In the genomic region with DNA sequence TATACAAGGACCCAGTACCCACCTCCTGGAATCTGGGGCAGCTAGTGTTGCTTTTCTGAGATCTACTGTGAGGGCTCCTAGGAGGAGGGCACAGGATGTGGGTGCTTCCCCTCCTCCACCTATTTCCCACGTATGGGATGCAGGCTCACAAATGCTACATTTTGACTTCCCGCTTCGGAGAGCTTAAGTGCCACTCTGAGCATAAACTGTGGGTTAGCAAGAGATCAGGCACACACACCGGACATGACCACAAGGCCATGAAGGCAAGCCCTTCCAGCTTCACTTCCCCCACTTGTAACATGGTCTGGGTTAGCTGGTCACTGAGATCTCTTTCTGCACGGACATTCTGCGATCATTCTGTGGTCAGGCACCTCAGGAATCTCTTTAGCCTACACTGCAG, we compare ENCODE assay signal across 21 cellular contexts. TPM values are rescaled to one million over a fixed set of nuclear protein-coding genes. Genes with fewer than 3 reads are reported as not detected.
DNase-seq lines count a peak whose midpoint lies in the region; ATAC-seq, FAIRE-seq and TF ChIP-seq lines count a peak whose summit lies in the region.
"Had no signal": no experiment of that assay in that cellular context is flagged by ENCODE, and none has a peak within 500 bp of the region (broad histone marks: within the 10 kb centered on the region; RNA-seq: fewer than 3 reads in every experiment).

No MANE protein-coding gene starts in this region.

- H3K4me2 ChIP-seq in BLaER1 treated with 17β-estradiol and CSF1 and Interleukin-3, amounts not matched to agents 10 nM and 100 nM = peak overlapping the region in 8 of 11 experiments; percentile 5 to 78 (median 58); a peak in 12 of 22 replicates

- H3K9me3 ChIP-seq in BLaER1 treated with 17β-estradiol and CSF1 and Interleukin-3, amounts not matched to agents 10 nM and 100 nM (replicated peaks in 1 of 11) = peaks cover 0 to 9% (median 0%) of the 10 kb centered on the region in 11 experiments; a peak in 3 of 22 replicates
- H3K9me3 ChIP-seq in neutrophil = no peaks in the 10 kb centered on the region

- H3K4me1 ChIP-seq in BLaER1 treated with 17β-estradiol and CSF1 and Interleukin-3, amounts not matched to agents 10 nM and 100 nM = peaks cover 0 to 52% (median 17%) of the 10 kb centered on the region in 10 experiments; a peak in 13 of 20 replicates
- peaks cover 20 to 21% of the 10 kb centered on the region in 2 experiments for H3K4me1 ChIP-seq in neutrophil (ENCODE audit: control insufficient read depth in 1 of 2, insufficient read depth in 1 of 2, low read depth in 1 of 2, low read length in 1 of 2)

- intact Hi-C loops in posterior cingulate gyrus (cut with DNase I) = no loop called here

- ATAC-seq in GM19023 (IDR thresholded peaks at IDR 0.05; ENCODE audit: unreplicated experiment) (no peak), GM21367 (IDR thresholded peaks at IDR 0.05; ENCODE audit: unreplicated experiment) (no peak), HG02798 (IDR thresholded peaks at IDR 0.05; ENCODE audit: poor library complexity, unreplicated experiment) (no peak)

- no peaks in the 10 kb centered on the region for H4K20me1 ChIP-seq in BLaER1 treated with 17β-estradiol and CSF1 and Interleukin-3, amounts not matched to agents 10 nM and 100 nM

- no peaks in the 10 kb centered on the region for H3K36me3 ChIP-seq in BLaER1 treated with 17β-estradiol and CSF1 and Interleukin-3, amounts not matched to agents 10 nM and 100 nM
- no peaks in the 10 kb centered on the region for H3K36me3 ChIP-seq in bronchial epithelial cell (ENCODE audit: control insufficient read depth, insufficient read depth, low read length)
- H3K36me3 ChIP-seq in neutrophil = no peaks in the 10 kb centered on the region

- no peak overlapping the region for H3K9ac ChIP-seq in BLaER1 treated with 17β-estradiol and CSF1 and Interleukin-3, amounts not matched to agents 10 nM and 100 nM

- no peaks in the 10 kb centered on the region for H3K27me3 ChIP-seq in BLaER1 treated with 17β-estradiol and CSF1 and Interleukin-3, amounts not matched to agents 10 nM and 100 nM
- H3K27me3 ChIP-seq in bronchial epithelial cell (ENCODE audit: control insufficient read depth, insufficient read depth, low read length) (peaks cover 2% of the 10 kb centered on the region), neutrophil (peaks cover 22% of the 10 kb centered on the region)

- DNase-seq in NOMO-1 (lab: John Stamatoyannopoulos, UW; ENCODE audit: unreplicated experiment in 2 of 2) = peak; percentile 13 to 49
- DNase-seq in bronchial epithelial cell (ENCODE audit: low read depth) = no peak
- no peak for DNase-seq in posterior cingulate gyrus
- DNase-seq: COR-L47; DMS153; H9; NCI-H1436; NCI-H2029; NCI-H2171; NCI-H446 treated with DMSO at 0.1 percent for 48 hours; NK-92 treated with Interleukin-12 subunit alpha and Interleukin-12 subunit beta, amount 100 ng/mL, for 24 hours had no signal

- no peak overlapping the region for H3K4me3 ChIP-seq in BLaER1 treated with 17β-estradiol and CSF1 and Interleukin-3, amounts not matched to agents 10 nM and 100 nM
- H3K4me3 ChIP-seq in bronchial epithelial cell (ENCODE audit: low read depth, low read length) = no peak overlapping the region
- H3K4me3 ChIP-seq in neutrophil (ENCODE audit: low read depth in 1 of 2, low read length in 1 of 2) = no peak overlapping the region

- no peak for TF ChIP-seq CTCF in bronchial epithelial cell (IDR thresholded peaks at IDR 0.05; ENCODE audit: insufficient read depth, low read length, severe bottlenecking)
- no peak for TF ChIP-seq CTCF in neutrophil (IDR thresholded peaks at IDR 0.05)

- peak overlapping the region in 4 of 11 experiments; percentile 4 to 58 (median 28); a peak in 6 of 22 replicates for H3K27ac ChIP-seq in BLaER1 treated with 17β-estradiol and CSF1 and Interleukin-3, amounts not matched to agents 10 nM and 100 nM
- H3K27ac ChIP-seq in neutrophil = peak overlapping the region; percentile 69
- H3K27ac ChIP-seq: HL-60 had no signal

- peak; percentile 66 for FAIRE-seq in bronchial epithelial cell (lab: Jason Lieb, UNC)
- FAIRE-seq: A204.1, GM19239, HTR-8/SVneo had no signal

RNA-seq across cellular contexts. Expression of a gene that starts 15.7 kb away (rescaled TPM):
- total RNA-seq in bronchial epithelial cell = 11.8 and 42.6 TPM in 2 replicates
- total RNA-seq: H9, SK-MEL-5 had no signal

Comparison
In these comparisons a context has a peak if more than half of its experiments do, and no peak if none do; other contexts are left out.
1. DNase-seq: peak in NOMO-1 (2 of 2); none in bronchial epithelial cell (single experiment) and posterior cingulate gyrus (0 of 10).